8 cellular contexts compared by ENCODE assay signal in genomic region chr3:11592460-11593298, GRCh38. TPM values are rescaled to one million over a fixed set of nuclear protein-coding genes. Genes with fewer than 3 reads are reported as not detected.
A peak's percentile ranks its signal among the peaks of the same experiment; 100 is the strongest.
DNase-seq lines count a peak whose midpoint lies in the region; ATAC-seq and TF ChIP-seq lines count a peak whose summit lies in the region.

No MANE protein-coding gene starts in this region.

- peak overlapping the region; percentile 58 for H3K27ac Mint-ChIP-seq in activated T-cell treated with anti-CD3 and anti-CD28 coated beads, Interleukin-2, amount 50 U/mL, for 24 hours
- H3K27ac Mint-ChIP-seq in naive thymus-derived CD8-positive, alpha-beta T cell, result peak overlapping the region in 7 of 10 donors; percentile 3 to 67 (median 58)

- H3K27ac ChIP-seq in esophagus squamous epithelium (peak overlapping the region; percentile 45 to 78 (median 74)), upper lobe of right lung (peak overlapping the region; percentile 4)

- H3K4me1 ChIP-seq in esophagus squamous epithelium, result peaks cover 30 to 75% (median 34%) of the 10 kb centered on the region in 3 donors
- H3K4me1 ChIP-seq in upper lobe of right lung, result peaks cover 57% of the 10 kb centered on the region

- H3K27me3 ChIP-seq in esophagus squamous epithelium (no peaks in the 10 kb centered on the region), upper lobe of right lung (no peaks in the 10 kb centered on the region)

- intact Hi-C loops in esophagus squamous epithelium (cut with DNase I), result no loop called here
- intact Hi-C loops in upper lobe of right lung (cut with DNase I), result no loop called here

- TF ChIP-seq POLR2A in esophagus squamous epithelium (IDR thresholded peaks at IDR 0.05), result no peak

- no peak overlapping the region for H3K4me3 ChIP-seq in esophagus squamous epithelium
- H3K4me3 ChIP-seq in upper lobe of right lung, result no peak overlapping the region

- H3K9me3 ChIP-seq in esophagus squamous epithelium (no peaks in the 10 kb centered on the region), upper lobe of right lung (no peaks in the 10 kb centered on the region)

- no peak for DNase-seq in activated T-cell treated with anti-CD3 and anti-CD28 coated beads, Interleukin-2, amount 50 U/mL, for 24 hours
- no peak for DNase-seq in activated T-cell treated with anti-CD3 and anti-CD28 coated beads, Interleukin-2, amount 50 U/mL, for 4 hours
- DNase-seq in esophagus squamous epithelium (lab: John Stamatoyannopoulos, UW) (no peak), upper lobe of right lung (no peak), OCI-M1 (lab: John Stamatoyannopoulos, UW) (no peak)
- no peak for DNase-seq in naive thymus-derived CD8-positive, alpha-beta T cell
- no peak for DNase-seq in activated naive CD4-positive, alpha-beta T cell treated with Interleukin-2 at 50 U/mL for 16 hours

- peaks cover 6% of the 10 kb centered on the region for H3K9me3 Mint-ChIP-seq in activated T-cell treated with anti-CD3 and anti-CD28 coated beads, Interleukin-2, amount 50 U/mL, for 24 hours
- H3K9me3 Mint-ChIP-seq in activated T-cell treated with anti-CD3 and anti-CD28 coated beads, Interleukin-2, amount 50 U/mL, for 4 hours, result peaks cover 3% of the 10 kb centered on the region
- no peaks in the 10 kb centered on the region for H3K9me3 Mint-ChIP-seq in naive thymus-derived CD8-positive, alpha-beta T cell

- POLR2A ChIA-PET in naive thymus-derived CD8-positive, alpha-beta T cell (lab: Charles Lee), result no interaction called here

- H3K36me3 ChIP-seq in esophagus squamous epithelium (peaks cover 0 to 7% (median 0%) of the 10 kb centered on the region in 3 donors), upper lobe of right lung (no peaks in the 10 kb centered on the region)

- ATAC-seq in activated T-cell treated with anti-CD3 and anti-CD28 coated beads, Interleukin-2, amount 50 U/mL, for 4 hours, result no peak
- ATAC-seq in naive thymus-derived CD8-positive, alpha-beta T cell, result no peak
- no peak for ATAC-seq in upper lobe of right lung
- no peak for ATAC-seq in GM18873 (IDR thresholded peaks at IDR 0.05; ENCODE audit: low FRiP score, unreplicated experiment)

- no peaks in the 10 kb centered on the region for H3K27me3 Mint-ChIP-seq in activated T-cell treated with anti-CD3 and anti-CD28 coated beads, Interleukin-2, amount 50 U/mL, for 24 hours
- no peaks in the 10 kb centered on the region for H3K27me3 Mint-ChIP-seq in activated T-cell treated with anti-CD3 and anti-CD28 coated beads, Interleukin-2, amount 50 U/mL, for 4 hours (ENCODE audit: low read depth)
- H3K27me3 Mint-ChIP-seq in naive thymus-derived CD8-positive, alpha-beta T cell, result no peaks in the 10 kb centered on the region

- 62 to 70% methylated on average over 14 of the region's 14 CpGs for WGBS in esophagus squamous epithelium, 2 donors

- peaks cover 54% of the 10 kb centered on the region for H3K36me3 Mint-ChIP-seq in activated T-cell treated with anti-CD3 and anti-CD28 coated beads, Interleukin-2, amount 50 U/mL, for 24 hours (ENCODE audit: low read depth)
- peaks cover 42% of the 10 kb centered on the region for H3K36me3 Mint-ChIP-seq in activated T-cell treated with anti-CD3 and anti-CD28 coated beads, Interleukin-2, amount 50 U/mL, for 4 hours (ENCODE audit: insufficient read depth)
- peaks cover 3 to 42% (median 26%) of the 10 kb centered on the region in 3 donors for H3K36me3 Mint-ChIP-seq in naive thymus-derived CD8-positive, alpha-beta T cell

- H3K4me1 Mint-ChIP-seq in activated T-cell treated with anti-CD3 and anti-CD28 coated beads, Interleukin-2, amount 50 U/mL, for 24 hours (ENCODE audit: low read depth), result peaks cover 50% of the 10 kb centered on the region
- peaks cover 33% of the 10 kb centered on the region for H3K4me1 Mint-ChIP-seq in activated T-cell treated with anti-CD3 and anti-CD28 coated beads, Interleukin-2, amount 50 U/mL, for 4 hours (ENCODE audit: low read depth)
- H3K4me1 Mint-ChIP-seq in naive thymus-derived CD8-positive, alpha-beta T cell, result peaks cover 37 to 66% (median 50%) of the 10 kb centered on the region in 4 donors

- TF ChIP-seq CTCF in esophagus squamous epithelium (IDR thresholded peaks at IDR 0.05), result no peak
- TF ChIP-seq CTCF in upper lobe of right lung (IDR thresholded peaks at IDR 0.05), result no peak

- H3K4me3 Mint-ChIP-seq in activated T-cell treated with anti-CD3 and anti-CD28 coated beads, Interleukin-2, amount 50 U/mL, for 24 hours, result no peak overlapping the region
- no peak overlapping the region for H3K4me3 Mint-ChIP-seq in activated T-cell treated with anti-CD3 and anti-CD28 coated beads, Interleukin-2, amount 50 U/mL, for 4 hours
- no peak overlapping the region for H3K4me3 Mint-ChIP-seq in naive thymus-derived CD8-positive, alpha-beta T cell

RNA-seq across cellular contexts. Expression of gene VGLL4, which starts 51.0 kb away (rescaled TPM):
- 10 to 100 TPM; 26.0 to 30.0 (median 28.5) TPM for total RNA-seq in activated T-cell treated with anti-CD3 and anti-CD28 coated beads, Interleukin-2, amount 50 U/mL, for 4 hours
- total RNA-seq in esophagus squamous epithelium, result 10 to 100 TPM; 31.8 to 50.0 (median 44.5) TPM
- 10 to 100 TPM; 28.9 to 31.3 TPM for total RNA-seq in naive thymus-derived CD8-positive, alpha-beta T cell
- 10 to 100 TPM; 19.3 to 25.7 (median 20.5) TPM for polyA plus RNA-seq in naive thymus-derived CD8-positive, alpha-beta T cell
- 57.5 TPM for total RNA-seq in upper lobe of right lung
